Comparison of ENCODE assay signal across 8 cellular contexts in the genomic region with DNA sequence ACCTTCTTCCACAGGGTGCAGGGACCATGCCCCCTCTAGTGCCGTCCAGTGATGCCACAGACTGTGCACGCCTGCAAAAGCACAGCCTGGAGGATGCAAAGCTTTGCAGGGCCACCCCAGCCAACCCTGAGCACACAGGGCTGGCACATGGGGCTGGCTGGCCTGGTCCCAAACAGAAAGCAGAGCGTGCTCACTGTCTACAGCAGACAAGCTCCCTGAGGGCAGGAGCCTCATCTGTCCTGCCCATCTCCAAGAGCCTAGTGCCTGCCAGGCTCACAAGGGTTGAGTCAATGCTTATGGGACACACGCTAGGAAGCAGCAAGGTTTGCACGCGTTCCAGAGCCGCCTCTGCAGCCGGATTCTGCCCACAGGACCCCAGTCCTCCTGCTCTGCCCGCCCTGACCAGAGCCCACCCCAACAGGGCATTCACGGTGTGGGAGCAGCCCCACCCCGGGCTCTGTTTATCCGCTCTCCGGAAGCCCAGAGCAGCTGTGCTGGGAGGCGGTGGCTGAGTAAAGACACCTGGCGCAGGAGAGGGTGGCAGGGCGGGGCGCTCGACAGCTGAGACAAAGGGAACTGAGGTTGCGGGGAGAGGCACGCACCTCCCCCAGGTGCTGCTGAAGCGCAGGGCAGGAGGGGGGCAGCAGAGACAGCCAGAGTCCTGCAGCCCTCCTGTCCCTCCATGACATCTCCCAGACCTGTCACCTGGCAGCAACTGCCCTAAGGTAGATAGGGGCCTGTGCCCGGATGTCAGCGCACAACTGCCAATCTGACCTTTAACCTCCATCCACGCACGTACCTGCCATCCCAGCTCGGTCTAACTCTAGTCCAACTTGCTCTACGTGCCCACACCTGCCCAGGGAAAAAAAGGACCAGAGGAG. TPM values are rescaled to one million over a fixed set of nuclear protein-coding genes. Genes with fewer than 3 reads are reported as not detected.
DNase-seq lines count a peak whose midpoint lies in the region; ATAC-seq and TF ChIP-seq lines count a peak whose summit lies in the region.

No MANE protein-coding gene starts in this region.

- H3K9me2 ChIP-seq in GM23248 (ENCODE audit: insufficient read depth) = no peaks in the 10 kb centered on the region

- 44 to 45% methylated on average over 26 to 27 of the region's 27 CpGs for whole genome bisulfite sequencing in GM23248 (ENCODE audit: low coverage in 1 of 2, low lambda C conversion rate in 2 of 2, missing lambda C conversion rate in 2 of 2), 2 experiments

- H3K27ac ChIP-seq in BLaER1 (no peak overlapping the region), GM23248 (no peak overlapping the region)

- H3K4me1 ChIP-seq in BLaER1 (peaks cover 70% of the 10 kb centered on the region), GM23248 (ENCODE audit: insufficient read depth) (no peaks in the 10 kb centered on the region)

- no peaks in the 10 kb centered on the region for H3K9me3 ChIP-seq in BLaER1
- H3K9me3 ChIP-seq in iPS-18c (ENCODE audit: control insufficient read depth, insufficient read depth, low read length) = no peaks in the 10 kb centered on the region
- H3K9me3 ChIP-seq in GM23248 (ENCODE audit: low read depth) = no peaks in the 10 kb centered on the region

- H3K4me2 ChIP-seq in BLaER1 (peak overlapping the region; percentile 95), GM23248 (ENCODE audit: unreplicated experiment) (no peak overlapping the region)

- in situ Hi-C loops in GM23248 (cut with MboI) (no loop called here), GM13977 (cut with MboI; ENCODE audit: low pct_unique_long_range_greater_than_20kb, low sequenced_read_pairs, unreplicated experiment) (no loop called here)

- H3K4me3 ChIP-seq in BLaER1 (peak overlapping the region; percentile 70), LNCaP clone FGC (ENCODE audit: low read depth, low read length) (peak overlapping the region; percentile 9; the same call in 1 of the 2 replicates), iPS-18c (ENCODE audit: insufficient read depth, low read depth, low read length) (peak overlapping the region; percentile 70), GM23248 (no peak overlapping the region)

- ATAC-seq in HG03342 (IDR thresholded peaks at IDR 0.05; ENCODE audit: unreplicated experiment) = no peak

- H3K27me3 ChIP-seq in BLaER1 (no peaks in the 10 kb centered on the region; the same call in 1 of the 2 replicates), GM23248 (replicated peaks; ENCODE audit: insufficient read depth) (peaks cover 51% of the 10 kb centered on the region)

- no peaks in the 10 kb centered on the region for H3F3A ChIP-seq in GM23248 (ENCODE audit: insufficient read depth)

- no peaks in the 10 kb centered on the region for H3K36me3 ChIP-seq in BLaER1
- no peaks in the 10 kb centered on the region for H3K36me3 ChIP-seq in GM23248 (ENCODE audit: low read depth)

- H2AFZ ChIP-seq in GM23248 = no peak overlapping the region

- H4K20me1 ChIP-seq in BLaER1 (peaks cover 59% of the 10 kb centered on the region), GM23248 (ENCODE audit: insufficient read depth) (no peaks in the 10 kb centered on the region)

- H3K9ac ChIP-seq in BLaER1 (no peak overlapping the region), GM23248 (no peak overlapping the region)

- no peaks in the 10 kb centered on the region for H3K79me2 ChIP-seq in GM23248 (ENCODE audit: insufficient read depth)

- no peak for TF ChIP-seq CTCF in LNCaP clone FGC (IDR thresholded peaks at IDR 0.05; ENCODE audit: control insufficient read depth, extremely low read depth, insufficient read depth)
- TF ChIP-seq CTCF in GM13977 (IDR thresholded peaks at IDR 0.05; ENCODE audit: extremely low read depth, insufficient read depth, missing control alignments) = no peak

- no peak for DNase-seq in LNCaP clone FGC (ENCODE audit: low read depth)
- peak; percentile 10 for DNase-seq in T-helper 22 cell (ENCODE audit: low read depth)
- DNase-seq in GM23248 = no peak
- no peak for DNase-seq in NCI-H2227 (lab: John Stamatoyannopoulos, UW; ENCODE audit: unreplicated experiment)
- no peak for DNase-seq in GM13977 (ENCODE audit: low spot score)

RNA-seq across cellular contexts. Expression of a gene that starts 4.3 kb away (rescaled TPM):
- not detected in 2 replicates for total RNA-seq in GM23248 (2014; rRNA removed; shearing (Covaris generic))
- polyA plus RNA-seq in GM23248 (2016; fragmentation: Nextera tagmentation; extraction: Ambion mirVana) = not detected in 2 replicates

RNA-seq across cellular contexts. Expression of a gene that starts 17.0 kb away (rescaled TPM):
- total RNA-seq in GM23248 (2014; rRNA removed; shearing (Covaris generic)) = 0.13 and 0.32 TPM in 2 replicates
- 0.61 and 0.83 TPM in 2 replicates for polyA plus RNA-seq in GM23248 (2016; fragmentation: Nextera tagmentation; extraction: Ambion mirVana)

RNA-seq across cellular contexts. Expression of a gene that starts 50.5 kb away (rescaled TPM):
- not detected in 2 replicates for total RNA-seq in GM23248 (2014; rRNA removed; shearing (Covaris generic))
- polyA plus RNA-seq in GM23248 (2016; fragmentation: Nextera tagmentation; extraction: Ambion mirVana) = 0.79 and 0.81 TPM in 2 replicates

RNA-seq across cellular contexts. Expression of a gene that starts 54.4 kb away (rescaled TPM):
- 31.6 and 32.2 TPM in 2 replicates for total RNA-seq in GM23248 (2014; rRNA removed; shearing (Covaris generic))
- 28.5 and 29.6 TPM in 2 replicates for polyA plus RNA-seq in GM23248 (2016; fragmentation: Nextera tagmentation; extraction: Ambion mirVana)
